15 cellular contexts compared by ENCODE assay signal in the genomic region with DNA sequence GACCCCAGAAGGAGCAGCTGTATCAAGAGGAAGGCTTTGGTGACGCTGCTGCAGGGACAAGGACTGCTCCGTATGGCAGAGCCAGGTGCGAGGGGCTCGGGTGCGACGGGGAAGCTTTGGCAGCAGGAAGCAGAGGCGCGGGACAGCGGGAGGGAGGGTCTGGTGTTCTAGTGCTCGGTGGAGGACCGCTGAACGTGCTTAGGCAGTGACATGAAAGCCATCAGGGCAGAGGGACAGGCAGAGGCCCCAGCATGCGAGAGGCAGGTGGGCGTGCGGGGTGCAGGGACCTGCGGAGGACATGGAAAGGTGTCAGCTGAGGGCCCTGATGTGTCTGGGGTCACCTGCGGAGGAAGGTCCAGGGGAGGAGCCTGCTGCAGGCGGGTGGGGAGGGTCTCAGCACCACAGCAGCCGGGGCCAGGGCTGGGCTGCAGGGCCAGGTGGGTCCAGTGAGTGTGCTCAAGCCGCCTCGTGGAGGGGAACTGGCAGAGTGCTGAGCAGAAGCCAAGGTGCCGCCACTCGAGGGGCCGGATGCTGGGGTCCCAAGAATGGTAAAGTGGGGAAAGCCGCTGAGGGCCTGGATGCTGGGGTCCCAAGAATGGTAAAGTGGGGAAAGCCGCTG. TPM values are rescaled to one million over a fixed set of nuclear protein-coding genes. Genes with fewer than 3 reads are reported as not detected.
A peak's percentile ranks its signal among the peaks of the same experiment; 100 is the strongest.
DNase-seq lines count a peak whose midpoint lies in the region; ATAC-seq, FAIRE-seq and TF ChIP-seq lines count a peak whose summit lies in the region.
"Had no signal": no experiment of that assay in that cellular context is flagged by ENCODE, and none has a peak within 500 bp of the region (broad histone marks: within the 10 kb centered on the region; RNA-seq: fewer than 3 reads in every experiment).

No MANE protein-coding gene starts in this region.

- H3K79me2 ChIP-seq in H1 (ENCODE audit: control insufficient read depth in 1 of 2, insufficient read depth in 2 of 2, low read length in 2 of 2), result no peaks in the 10 kb centered on the region

- no peak overlapping the region for H2BK120ac ChIP-seq in H1 (replicated peaks; ENCODE audit: low read depth, low read length)

- H3K4me3 Mint-ChIP-seq in CD8-positive, alpha-beta memory T cell, result peak overlapping the region in 4 of 7 donors; percentile 20 to 78 (median 76)
- peak overlapping the region in 6 of 10 donors; percentile 33 to 72 (median 68) for H3K4me3 Mint-ChIP-seq in naive thymus-derived CD8-positive, alpha-beta T cell
- H3K4me3 Mint-ChIP-seq in activated T-cell treated with anti-CD3 and anti-CD28 coated beads, Interleukin-2, amount 50 U/mL, for 24 hours, result no peak overlapping the region
- H3K4me3 Mint-ChIP-seq: dendritic cell treated with granulocyte-macrophage colony-stimulating factor and Interleukin-4, amounts not matched to agents 40 ng/mL and 50 ng/mL, for 4 days; T-helper 1 cell treated with Interleukin-12 subunit alpha and Interleukin-12 subunit beta and Interleukin-4 antibody, amounts not matched to agents 30 μg/mL and 1 μg/mL, for 36 hours had no signal

- H3K4me3 ChIP-seq in BE2C (ENCODE audit: low read depth, low read length), result no peak overlapping the region
- H3K4me3 ChIP-seq in CD8-positive, alpha-beta memory T cell (ENCODE audit: low read length), result no peak overlapping the region
- no peak overlapping the region for H3K4me3 ChIP-seq in H1 (ENCODE audit: extremely low read depth in 1 of 4, insufficient read depth in 2 of 4, low read depth in 3 of 4, low read length in 4 of 4)

- ATAC-seq in naive thymus-derived CD8-positive, alpha-beta T cell, result no peak
- no peak for ATAC-seq in GM19324 (IDR thresholded peaks at IDR 0.05; ENCODE audit: low FRiP score, unreplicated experiment)
- ATAC-seq: esophagus mucosa had no signal

- H3K36me3 ChIP-seq in BE2C (no peaks in the 10 kb centered on the region), H1 (ENCODE audit: control insufficient read depth in 2 of 4, insufficient read depth in 4 of 4, low read length in 3 of 4) (no peaks in the 10 kb centered on the region)
- H3K36me3 ChIP-seq in CD8-positive, alpha-beta memory T cell (ENCODE audit: insufficient read depth, low read length), result no peaks in the 10 kb centered on the region

- no peak for TF ChIP-seq POLR2A in H1 (IDR thresholded peaks at IDR 0.05; ENCODE audit: control extremely low read depth in 1 of 2, low read depth in 2 of 2, low read length in 2 of 2)

- no peak overlapping the region for H2AFZ ChIP-seq in H1 (ENCODE audit: low read length)

- peaks cover 0 to 1% of the 10 kb centered on the region in 2 experiments for H4K20me1 ChIP-seq in H1 (replicated peaks in 1 of 2; ENCODE audit: control insufficient read depth in 1 of 2, insufficient read depth in 2 of 2, low read length in 2 of 2)

- H3K27me3 ChIP-seq in BE2C, result peaks cover 5% of the 10 kb centered on the region
- H3K27me3 ChIP-seq in CD8-positive, alpha-beta memory T cell (ENCODE audit: insufficient read depth, low read length, poor library complexity, severe bottlenecking), result peaks cover 3% of the 10 kb centered on the region
- H3K27me3 ChIP-seq in H1 (replicated peaks in 1 of 4; ENCODE audit: control insufficient read depth in 3 of 4, extremely low read depth in 1 of 4, insufficient read depth in 3 of 4, low read length in 3 of 4), result no peaks in the 10 kb centered on the region; a peak in 2 of 7 replicates

- no peak for TF ChIP-seq CTCF in BE2C (IDR thresholded peaks at IDR 0.05; ENCODE audit: low read depth, low read length)
- TF ChIP-seq CTCF in H1 (IDR thresholded peaks at IDR 0.05; ENCODE audit: control extremely low read depth in 1 of 3, insufficient read depth in 1 of 3, low read depth in 1 of 3, low read length in 3 of 3), result no peak

- H3K18ac ChIP-seq in H1 (ENCODE audit: extremely low read depth, low read length), result no peak overlapping the region

- H3K9me3 ChIP-seq in BE2C (no peaks in the 10 kb centered on the region), H1 (ENCODE audit: insufficient read depth in 2 of 2, low read depth in 1 of 2, low read length in 1 of 2) (no peaks in the 10 kb centered on the region)
- no peaks in the 10 kb centered on the region for H3K9me3 ChIP-seq in CD8-positive, alpha-beta memory T cell (ENCODE audit: low read length)

- H3K4ac ChIP-seq in H1 (replicated peaks; ENCODE audit: insufficient read length, low read depth, low read length), result no peak overlapping the region

- FAIRE-seq in H1 (lab: Jason Lieb, UNC), result no peak

- DNase-seq in BE2C, result peak; percentile 2
- DNase-seq in CD8-positive, alpha-beta memory T cell, result peak in 1 of 5 donors; percentile 39
- DNase-seq in H1 (ENCODE audit: low read depth in 1 of 2, low spot score in 2 of 2), result no peak
- DNase-seq in naive thymus-derived CD8-positive, alpha-beta T cell, result peak in 1 of 10 donors; percentile 60
- no peak for DNase-seq in germinal center (ENCODE audit: low spot score)
- no peak for DNase-seq in NCI-H510A treated with DMSO at 0.1 percent for 48 hours (lab: John Stamatoyannopoulos, UW)
- no peak for DNase-seq in activated T-cell treated with anti-CD3 and anti-CD28 coated beads, Interleukin-2, amount 50 U/mL, for 24 hours
- DNase-seq: AML-193, GOT3, NCI-H1417 had no signal

- H3K27me3 Mint-ChIP-seq in CD8-positive, alpha-beta memory T cell, result peaks cover 2 to 3% of the 10 kb centered on the region in 2 donors
- H3K27me3 Mint-ChIP-seq in naive thymus-derived CD8-positive, alpha-beta T cell, result peaks cover under 1 to 22% (median 6%) of the 10 kb centered on the region in 5 donors
- H3K27me3 Mint-ChIP-seq in activated T-cell treated with anti-CD3 and anti-CD28 coated beads, Interleukin-2, amount 50 U/mL, for 24 hours, result peaks cover 8% of the 10 kb centered on the region

- H3K27ac Mint-ChIP-seq in CD8-positive, alpha-beta memory T cell, result peak overlapping the region in 3 of 8 donors; percentile 47 to 82 (median 68)
- peak overlapping the region in 7 of 10 donors; percentile 21 to 91 (median 75) for H3K27ac Mint-ChIP-seq in naive thymus-derived CD8-positive, alpha-beta T cell
- no peak overlapping the region for H3K27ac Mint-ChIP-seq in activated T-cell treated with anti-CD3 and anti-CD28 coated beads, Interleukin-2, amount 50 U/mL, for 24 hours
- H3K27ac Mint-ChIP-seq: dendritic cell treated with granulocyte-macrophage colony-stimulating factor and Interleukin-4, amounts not matched to agents 40 ng/mL and 50 ng/mL, for 4 days; progenitor cell of endocrine pancreas; T-helper 1 cell treated with Interleukin-12 subunit alpha and Interleukin-12 subunit beta and Interleukin-4 antibody, amounts not matched to agents 30 μg/mL and 1 μg/mL, for 36 hours had no signal

- H3K9me3 Mint-ChIP-seq in CD8-positive, alpha-beta memory T cell, result no peaks in the 10 kb centered on the region
- no peaks in the 10 kb centered on the region for H3K9me3 Mint-ChIP-seq in naive thymus-derived CD8-positive, alpha-beta T cell
- no peaks in the 10 kb centered on the region for H3K9me3 Mint-ChIP-seq in activated T-cell treated with anti-CD3 and anti-CD28 coated beads, Interleukin-2, amount 50 U/mL, for 24 hours
- H3K9me3 Mint-ChIP-seq: dendritic cell treated with granulocyte-macrophage colony-stimulating factor and Interleukin-4, amounts not matched to agents 40 ng/mL and 50 ng/mL, for 4 days; T-helper 1 cell treated with Interleukin-12 subunit alpha and Interleukin-12 subunit beta and Interleukin-4 antibody, amounts not matched to agents 30 μg/mL and 1 μg/mL, for 36 hours had no signal

- TF ChIP-seq RAD21 in H1 (IDR thresholded peaks at IDR 0.05 in 1 of 2, conservative IDR thresholded peaks at IDR 0.05 in 1 of 2; ENCODE audit: low read depth in 2 of 2, low read length in 2 of 2), result no peak

- no peak overlapping the region for H3K56ac ChIP-seq in H1 (replicated peaks; ENCODE audit: insufficient read length, low read depth, low read length)

- no peak overlapping the region for H3K9ac ChIP-seq in H1 (replicated peaks in 1 of 4; ENCODE audit: extremely low read depth in 1 of 4, low read depth in 3 of 4, low read length in 3 of 4)

- no peak overlapping the region for H3K14ac ChIP-seq in H1 (ENCODE audit: insufficient read length)

- H2BK15ac ChIP-seq in H1 (ENCODE audit: low read length), result no peak overlapping the region

- H2BK20ac ChIP-seq in H1 (ENCODE audit: low read length), result no peak overlapping the region

- no peaks in the 10 kb centered on the region for H3K23me2 ChIP-seq in H1 (ENCODE audit: low read depth, low read length)

- peak overlapping the region; percentile 39; the same call in 1 of the 2 replicates for H2AK5ac ChIP-seq in H1 (ENCODE audit: low read depth, low read length)

- no peak overlapping the region for H3K23ac ChIP-seq in H1 (ENCODE audit: insufficient read length)

- 0 out of 2 replicates have a peak overlapping the region, but pooled peaks have one; percentile 25 for H4K8ac ChIP-seq in H1 (ENCODE audit: extremely low read depth, insufficient read depth, low read length)

- H3K79me1 ChIP-seq in H1 (ENCODE audit: low read depth, low read length), result no peaks in the 10 kb centered on the region

- H3K27ac ChIP-seq in CD8-positive, alpha-beta memory T cell (ENCODE audit: low read depth, low read length), result no peak overlapping the region
- no peak overlapping the region for H3K27ac ChIP-seq in H1 (ENCODE audit: low read depth, low read length)

- H3K4me1 ChIP-seq in BE2C (no peaks in the 10 kb centered on the region), H1 (replicated peaks in 1 of 4; ENCODE audit: control insufficient read depth in 3 of 4, insufficient read depth in 4 of 4, low read length in 3 of 4) (no peaks in the 10 kb centered on the region)
- peaks cover 14% of the 10 kb centered on the region for H3K4me1 ChIP-seq in CD8-positive, alpha-beta memory T cell (ENCODE audit: insufficient read depth, low read length)

- H2BK5ac ChIP-seq in H1 (ENCODE audit: low read depth, low read length), result no peak overlapping the region

- H3K4me2 ChIP-seq in H1 (ENCODE audit: insufficient read depth in 1 of 2, low read depth in 2 of 2, low read length in 2 of 2), result no peak overlapping the region

- H4K91ac ChIP-seq in H1 (replicated peaks; ENCODE audit: insufficient read length, low read length), result no peak overlapping the region

- CTCF ChIA-PET in CD8-positive, alpha-beta memory T cell (lab: Charles Lee), result interaction anchor here (0.8 kb wide), 1 partner anchor 11 kb away, joined by 3 read pairs; no protein-coding TSS in a partner anchor
- CTCF ChIA-PET in H1 (lab: Charles Lee; ENCODE audit: partially characterized antibody), result interaction anchor here (0.6 to 2.0 kb wide), 6 partner anchors 10 to 128 kb away, joined by 3 to 5 read pairs (median 4); no protein-coding TSS in a partner anchor

- no peaks in the 10 kb centered on the region for H3K36me3 Mint-ChIP-seq in CD8-positive, alpha-beta memory T cell
- no peaks in the 10 kb centered on the region for H3K36me3 Mint-ChIP-seq in naive thymus-derived CD8-positive, alpha-beta T cell
- no peaks in the 10 kb centered on the region for H3K36me3 Mint-ChIP-seq in activated T-cell treated with anti-CD3 and anti-CD28 coated beads, Interleukin-2, amount 50 U/mL, for 24 hours (ENCODE audit: low read depth)

- POLR2A ChIA-PET in CD8-positive, alpha-beta memory T cell (lab: Charles Lee), result no interaction called here
- POLR2A ChIA-PET in H1 (lab: Charles Lee; ENCODE audit: partially characterized antibody), result interaction anchor here (0.7 kb wide), 1 partner anchor 101 kb away, joined by 3 read pairs; no protein-coding TSS in a partner anchor
- POLR2A ChIA-PET in naive thymus-derived CD8-positive, alpha-beta T cell (lab: Charles Lee), result interaction anchor here (0.8 kb wide), 1 partner anchor 14 kb away, joined by 3 read pairs; no protein-coding TSS in a partner anchor

- 85% methylated on average over 24 of the region's 26 CpGs; no CpG with 5 or more reads in 1 of the 2 experiments for WGBS in H1 (ENCODE audit: extremely low coverage in 1 of 2, insufficient coverage in 1 of 2, insufficient read length in 1 of 2, insufficient replicate concordance in 2 of 2, low coverage in 1 of 2, low lambda C conversion rate in 2 of 2, missing lambda C conversion rate in 1 of 2), 2 experiments

- TF ChIP-seq EP300 in H1 (IDR thresholded peaks at IDR 0.05; ENCODE audit: borderline replicate concordance in 1 of 2, low read depth in 2 of 2, low read length in 2 of 2), result no peak

- H2BK12ac ChIP-seq in H1 (ENCODE audit: low read depth, low read length), result peak overlapping the region; percentile 27; the same call in 1 of the 2 replicates

- H3K4me1 Mint-ChIP-seq in CD8-positive, alpha-beta memory T cell, result peaks cover 9 to 26% (median 12%) of the 10 kb centered on the region in 3 donors
- H3K4me1 Mint-ChIP-seq in naive thymus-derived CD8-positive, alpha-beta T cell, result peaks cover 8 to 28% (median 25%) of the 10 kb centered on the region in 4 donors
- peaks cover 14% of the 10 kb centered on the region for H3K4me1 Mint-ChIP-seq in activated T-cell treated with anti-CD3 and anti-CD28 coated beads, Interleukin-2, amount 50 U/mL, for 24 hours (ENCODE audit: low read depth)

- no peak overlapping the region for H4K5ac ChIP-seq in H1 (ENCODE audit: insufficient read length, low read depth, low read length)

RNA-seq across cellular contexts. Expression of a gene that starts 18.6 kb away (rescaled TPM):
- polyA plus RNA-seq in BE2C (2012; ENCODE audit: insufficient read depth, insufficient read length, low read depth), result 2.3 TPM
- 1 to 10 TPM; 2.4 to 2.6 TPM for total RNA-seq in CD8-positive, alpha-beta memory T cell
- polyA plus RNA-seq in CD8-positive, alpha-beta memory T cell, result 2.5 TPM
- 0.95 and 1.1 TPM in 2 replicates for total RNA-seq in H1 (2021; fragmentation: NEBNext Ultra II Directional; extraction: Animal tissue kit (Norgen Biotek cat#: 25700))
- polyA plus RNA-seq in H1 (2011; rRNA removed), result 1.0 and 1.3 TPM in 2 replicates
- polyA plus RNA-seq in H1 (2011; cell fraction: cytosol; rRNA removed), result 1.4 TPM
- 1.9 TPM for polyA plus RNA-seq in H1 (2011; cell fraction: nucleus; rRNA removed)
- 1.1 to 1.3 TPM (median 1.2 TPM) in 4 replicates for polyA plus RNA-seq in H1 (2012, experiment 1 of 2)
- polyA plus RNA-seq in H1 (2012, experiment 2 of 2), result 1.6 TPM
- polyA plus RNA-seq in H1 (2013, experiment 1 of 2), result 1.5 TPM
- 1.2 TPM for polyA plus RNA-seq in H1 (2013, experiment 2 of 2)
- polyA minus RNA-seq in H1 (2011; rRNA and poly(A)+ RNA removed), result 0.46 and 0.47 TPM in 2 replicates
- 0.95 TPM for polyA minus RNA-seq in H1 (2011; cell fraction: cytosol; rRNA and poly(A)+ RNA removed)
- 1.4 TPM for polyA minus RNA-seq in H1 (2011; cell fraction: nucleus; rRNA and poly(A)+ RNA removed)
- total RNA-seq in naive thymus-derived CD8-positive, alpha-beta T cell, result 1 to 10 TPM; 2.4 to 2.6 TPM
- polyA plus RNA-seq in naive thymus-derived CD8-positive, alpha-beta T cell, result 1 to 10 TPM in 2 of 3 donors, under 1 TPM in 1; 0.98 to 3.3 (median 2.4) TPM
